In genomic region chr19:29545447-29545846, GRCh38 we compare ENCODE assay signal across 2 cellular contexts. TPM values are rescaled to one million over a fixed set of nuclear protein-coding genes. Genes with fewer than 3 reads are reported as not detected.
"Had no signal": no experiment of that assay in that cellular context is flagged by ENCODE, and none has a peak within 500 bp of the region (broad histone marks: within the 10 kb centered on the region; RNA-seq: fewer than 3 reads in every experiment).

No MANE protein-coding gene starts in this region.

RNA-seq across cellular contexts. Expression of gene VSTM2B, which starts 19.7 kb away (rescaled TPM):
- total RNA-seq: GM23248, HFFc6 had no signal
- polyA plus RNA-seq: GM23248 had no signal
